ENCODE assay signal across 7 cellular contexts in genomic region chr18:34976084-34976483, GRCh38.
DNase-seq lines count a peak whose midpoint lies in the region; ATAC-seq and TF ChIP-seq lines count a peak whose summit lies in the region.

No MANE protein-coding gene starts in this region.

- H3K9me3 ChIP-seq in SJCRH30 (replicated peaks): no peaks in the 10 kb centered on the region
- H3K9me3 ChIP-seq in right cardiac atrium (ENCODE audit: control insufficient read depth, low read length): no peaks in the 10 kb centered on the region
- no peaks in the 10 kb centered on the region for H3K9me3 ChIP-seq in skeletal muscle satellite cell (replicated peaks; ENCODE audit: low read length)

- H3K4me1 ChIP-seq in SJCRH30 (no peaks in the 10 kb centered on the region), right cardiac atrium (ENCODE audit: control insufficient read depth, insufficient read depth, low read length) (no peaks in the 10 kb centered on the region), skeletal muscle satellite cell (ENCODE audit: control insufficient read depth, insufficient read depth, low read length) (peaks cover 23% of the 10 kb centered on the region)

- no peaks in the 10 kb centered on the region for H3K36me3 ChIP-seq in SJCRH30
- H3K36me3 ChIP-seq in skeletal muscle satellite cell (ENCODE audit: insufficient read depth, low read length): no peaks in the 10 kb centered on the region

- intact Hi-C loops in right cardiac atrium (cut with DNase I): loop anchor here in 1 of 4 donors (10.0 kb wide), 1 partner anchor 61 kb away; no protein-coding TSS in a partner anchor

- ATAC-seq in right cardiac atrium (no peak), GM18517 (IDR thresholded peaks at IDR 0.05; ENCODE audit: unreplicated experiment) (no peak), HG02852 (IDR thresholded peaks at IDR 0.05; ENCODE audit: unreplicated experiment) (no peak)

- no peak overlapping the region for H3K9ac ChIP-seq in skeletal muscle satellite cell (ENCODE audit: low read depth, low read length)

- H3K27me3 ChIP-seq in SJCRH30 (no peaks in the 10 kb centered on the region), right cardiac atrium (ENCODE audit: control insufficient read depth, insufficient read depth) (no peaks in the 10 kb centered on the region), skeletal muscle satellite cell (ENCODE audit: control insufficient read depth, insufficient read depth, low read length) (peaks cover 52% of the 10 kb centered on the region)

- H3K4me2 ChIP-seq in skeletal muscle satellite cell (ENCODE audit: low read length): peak overlapping the region; percentile 88

- H3K4me3 ChIP-seq in SJCRH30 (peak overlapping the region; percentile 63), right cardiac atrium (ENCODE audit: low read length) (peak overlapping the region; percentile 79), skeletal muscle satellite cell (ENCODE audit: low read length) (no peak overlapping the region)

- WGBS in right cardiac atrium: 38% methylated on average over 9 of the region's 9 CpGs

- TF ChIP-seq CTCF in GM10266 (IDR thresholded peaks at IDR 0.05; ENCODE audit: control insufficient read depth, insufficient read depth, low read depth, missing control alignments): no peak

- DNase-seq in GM10266 (ENCODE audit: extremely low spot score): peak; percentile 10
- DNase-seq in SJCRH30: no peak
- peak in 1 of 3 donors; percentile 53 for DNase-seq in right cardiac atrium
- DNase-seq in NCI-H1092 treated with DMSO at 0.1 percent for 48 hours (lab: John Stamatoyannopoulos, UW): no peak

- H3K27ac ChIP-seq in SJCRH30: no peak overlapping the region
- no peak overlapping the region for H3K27ac ChIP-seq in right cardiac atrium (ENCODE audit: low read length)
